Comparison of ENCODE assay signal across 17 cellular contexts in genomic region chr2:67625671-67626070, GRCh38.
A peak's percentile ranks its signal among the peaks of the same experiment; 100 is the strongest.
DNase-seq lines count a peak whose midpoint lies in the region; TF ChIP-seq lines count a peak whose summit lies in the region.
"Had no signal": no experiment of that assay in that cellular context is flagged by ENCODE, and none has a peak within 500 bp of the region (broad histone marks: within the 10 kb centered on the region; RNA-seq: fewer than 3 reads in every experiment).

No MANE protein-coding gene starts in this region.

- H3K4me1 ChIP-seq in SJSA1 (replicated peaks) (peaks cover 32% of the 10 kb centered on the region), trophoblast cell (ENCODE audit: control insufficient read depth in 1 of 2, insufficient read depth in 2 of 2, low read length in 2 of 2) (no peaks in the 10 kb centered on the region), esophagus muscularis mucosa (no peaks in the 10 kb centered on the region)
- H3K4me1 ChIP-seq: vagina had no signal

- no peak overlapping the region for H2BK120ac ChIP-seq in trophoblast cell (ENCODE audit: insufficient read depth, low read length, poor library complexity)

- H3K27me3 ChIP-seq in SJSA1 (replicated peaks) (no peaks in the 10 kb centered on the region), trophoblast cell (ENCODE audit: insufficient read depth, low read length) (no peaks in the 10 kb centered on the region), esophagus muscularis mucosa (no peaks in the 10 kb centered on the region)
- H3K27me3 ChIP-seq: vagina had no signal

- H2AK5ac ChIP-seq in trophoblast cell (ENCODE audit: low read length): no peak overlapping the region

- WGBS in trophoblast cell (ENCODE audit: extremely low coverage, insufficient coverage, insufficient read length): 100% methylated on average over 1 of the region's 2 CpGs
- WGBS in esophagus muscularis mucosa: 77% methylated on average over 2 of the region's 2 CpGs

- H3K14ac ChIP-seq in trophoblast cell (ENCODE audit: low read length): no peak overlapping the region

- no peak overlapping the region for H4K8ac ChIP-seq in trophoblast cell (ENCODE audit: low read depth, low read length)

- DNase-seq in EH (ENCODE audit: low read depth) (peak; percentile 88), SJSA1 (ENCODE audit: low read depth in 1 of 2, low spot score in 2 of 2) (peak; percentile 58 to 82), fibroblast of gingiva (ENCODE audit: low read depth) (peak; percentile 33), trophoblast cell (no peak), NCI-H2227 treated with DMSO at 0.1 percent for 48 hours (lab: John Stamatoyannopoulos, UW) (no peak), mucosa of gallbladder (ENCODE audit: low spot score) (no peak), esophagus muscularis mucosa (ENCODE audit: extremely low spot score) (no peak), ureter (ENCODE audit: low spot score) (no peak)
- DNase-seq: activated CD8-positive, alpha-beta memory T cell treated with anti-CD3 and anti-CD28 coated beads, Interleukin-2, amount 50 U/mL, for 48 hours; activated naive CD4-positive, alpha-beta T cell treated with anti-CD3 and anti-CD28 coated beads, Interleukin-2, amount 50 U/mL, for 16 hours; AML-193; H9; KG1; left ventricle myocardium superior; NCI-H524 treated with DMSO at 0.1 percent for 48 hours; stimulated activated naive B cell treated with anti-CD40 and anti-IgM and Interleukin-4, amounts not matched to agents 10 μg/mL and 1 μg/mL and 100 μg/mL, for 72 hours had no signal

- H3K9ac ChIP-seq in trophoblast cell (ENCODE audit: low read length): no peak overlapping the region

- TF ChIP-seq POLR2A in esophagus muscularis mucosa (IDR thresholded peaks at IDR 0.05; ENCODE audit: low read depth): no peak

- H3K27ac ChIP-seq in SJSA1 (peak overlapping the region; percentile 99), trophoblast cell (ENCODE audit: low read depth, low read length) (peak overlapping the region; percentile 31), esophagus muscularis mucosa (replicated peaks in 1 of 4) (peak overlapping the region in 1 of 4 donors; percentile 20)
- H3K27ac ChIP-seq: vagina had no signal

- no peak for TF ChIP-seq EP300 in esophagus muscularis mucosa (IDR thresholded peaks at IDR 0.05)

- no peaks in the 10 kb centered on the region for H3K79me2 ChIP-seq in trophoblast cell (ENCODE audit: control insufficient read depth, insufficient read depth, low read length, poor library complexity)

- H2AFZ ChIP-seq in trophoblast cell (ENCODE audit: insufficient read depth, low read length, poor library complexity): no peak overlapping the region

- no peak overlapping the region for H4K12ac ChIP-seq in trophoblast cell (ENCODE audit: low read depth, low read length)

- no peak overlapping the region for H3K4me2 ChIP-seq in trophoblast cell (ENCODE audit: low read length)

- intact Hi-C loops in esophagus muscularis mucosa (cut with DNase I): no loop called here

- H3K9me3 ChIP-seq in SJSA1 (replicated peaks) (no peaks in the 10 kb centered on the region), trophoblast cell (ENCODE audit: insufficient read depth, low read depth, low read length) (no peaks in the 10 kb centered on the region), esophagus muscularis mucosa (no peaks in the 10 kb centered on the region)
- H3K9me3 ChIP-seq: vagina had no signal

- no peak overlapping the region for H2BK5ac ChIP-seq in trophoblast cell (ENCODE audit: low read depth, low read length, poor library complexity)

- no peak overlapping the region for H3K18ac ChIP-seq in trophoblast cell (ENCODE audit: low read length)

- H4K91ac ChIP-seq in trophoblast cell (ENCODE audit: low read depth, low read length): no peak overlapping the region

- no peaks in the 10 kb centered on the region for H3K36me3 ChIP-seq in SJSA1
- no peaks in the 10 kb centered on the region for H3K36me3 ChIP-seq in trophoblast cell (ENCODE audit: control insufficient read depth in 1 of 2, insufficient read depth in 2 of 2, low read length in 2 of 2)
- no peaks in the 10 kb centered on the region for H3K36me3 ChIP-seq in esophagus muscularis mucosa
- H3K36me3 ChIP-seq: vagina had no signal

- no peak overlapping the region for H2BK12ac ChIP-seq in trophoblast cell (ENCODE audit: low read length)

- no peak for TF ChIP-seq CTCF in esophagus muscularis mucosa (IDR thresholded peaks at IDR 0.05)

- no peaks in the 10 kb centered on the region for H3K79me1 ChIP-seq in trophoblast cell (ENCODE audit: low read length)

- H3K4ac ChIP-seq in trophoblast cell (ENCODE audit: low read depth, low read length): no peak overlapping the region

- H3K23ac ChIP-seq in trophoblast cell (ENCODE audit: low read length): no peak overlapping the region

- H3K4me3 ChIP-seq in SJSA1 (no peak overlapping the region), trophoblast cell (ENCODE audit: low read depth, low read length) (no peak overlapping the region), esophagus muscularis mucosa (no peak overlapping the region)
- H3K4me3 ChIP-seq: vagina had no signal

Comparison
In these comparisons a context has a peak if more than half of its experiments do, and no peak if none do; other contexts are left out.
1. DNase-seq: peak in EH (single experiment), SJSA1 (2 of 2) and fibroblast of gingiva (single experiment); none in trophoblast cell (0 of 2), NCI-H2227 treated with DMSO at 0.1 percent for 48 hours (single experiment), mucosa of gallbladder (single experiment), esophagus muscularis mucosa (single experiment) and ureter (single experiment).